In genomic region chr10:12332572-12333381, GRCh38 we compare ENCODE assay signal across 10 cellular contexts. TPM values are rescaled to one million over a fixed set of nuclear protein-coding genes. Genes with fewer than 3 reads are reported as not detected.
DNase-seq lines count a peak whose midpoint lies in the region; ATAC-seq, FAIRE-seq and TF ChIP-seq lines count a peak whose summit lies in the region.
"Had no signal": no experiment of that assay in that cellular context is flagged by ENCODE, and none has a peak within 500 bp of the region (broad histone marks: within the 10 kb centered on the region; RNA-seq: fewer than 3 reads in every experiment).

No MANE protein-coding gene starts in this region.

- no peaks in the 10 kb centered on the region for H4K20me1 ChIP-seq in astrocyte (ENCODE audit: insufficient read depth, low read length)

- H3K27me3 Mint-ChIP-seq in astrocyte (ENCODE audit: low read depth, unreplicated experiment) = no peaks in the 10 kb centered on the region
- H3K27me3 Mint-ChIP-seq: CD4-positive, alpha-beta T cell; IgD-negative memory B cell had no signal

- no peak for TF ChIP-seq CTCF in astrocyte (IDR thresholded peaks at IDR 0.05; ENCODE audit: insufficient read depth, low read depth, low read length)
- TF ChIP-seq CTCF in lower lobe of right lung (IDR thresholded peaks at IDR 0.05) = no peak
- TF ChIP-seq CTCF in vagina (IDR thresholded peaks at IDR 0.05) = no peak

- H3K9me3 Mint-ChIP-seq in astrocyte (ENCODE audit: unreplicated experiment) = peaks cover 3% of the 10 kb centered on the region
- H3K9me3 Mint-ChIP-seq: CD4-positive, alpha-beta T cell; IgD-negative memory B cell had no signal

- no peaks in the 10 kb centered on the region for H3K79me2 ChIP-seq in astrocyte (ENCODE audit: insufficient read depth, low read length)

- peak overlapping the region; percentile 98 for H3K27ac Mint-ChIP-seq in astrocyte (ENCODE audit: unreplicated experiment)

- H3K4me1 ChIP-seq in astrocyte (ENCODE audit: insufficient read depth, low read length) (peaks cover 29% of the 10 kb centered on the region), lower lobe of right lung (peaks cover 14% of the 10 kb centered on the region), vagina (peaks cover 13% of the 10 kb centered on the region)

- ATAC-seq in lower lobe of right lung = no peak

- H3K4me3 Mint-ChIP-seq in astrocyte (ENCODE audit: unreplicated experiment) = peak overlapping the region; percentile 45
- H3K4me3 Mint-ChIP-seq: CD4-positive, alpha-beta T cell had no signal

- intact Hi-C loops in lower lobe of right lung (cut with DNase I) = no loop called here
- intact Hi-C loops in vagina (cut with DNase I) = no loop called here

- H3K4me2 ChIP-seq in astrocyte (ENCODE audit: low read length) = peak overlapping the region; percentile 84

- no peaks in the 10 kb centered on the region for H3K36me3 Mint-ChIP-seq in astrocyte (ENCODE audit: low read depth, unreplicated experiment)

- DNase-seq in stimulated activated CD4-positive, alpha-beta T cell treated with anti-CD3 and anti-CD28 coated beads, Interleukin-15, amount 100 ng/mL, for 24 hours = peak; percentile 13
- no peak for DNase-seq in stimulated activated CD4-positive, alpha-beta T cell treated with anti-CD3 and anti-CD28 coated beads, Interleukin-4, amount 100 ng/mL, for 4 hours
- DNase-seq in astrocyte (ENCODE audit: low read depth) (peak; percentile 25), lower lobe of right lung (no peak), vagina (ENCODE audit: extremely low spot score in 2 of 2) (no peak), COLO829 (ENCODE audit: low spot score) (no peak)
- no peak for DNase-seq in activated CD8-positive, alpha-beta memory T cell treated with anti-CD3 and anti-CD28 coated beads, Interleukin-2, amount 50 U/mL, for 4 hours
- no peak for DNase-seq in activated CD4-positive, alpha-beta T cell treated with anti-CD3 and anti-CD28 coated beads for 1 hour

- H3K27ac ChIP-seq in astrocyte (ENCODE audit: low read depth, low read length) (peak overlapping the region; percentile 100), lower lobe of right lung (peak overlapping the region; percentile 44), vagina (peak overlapping the region; percentile 66)

- no peak for FAIRE-seq in astrocyte (lab: Jason Lieb, UNC)

- H3K9ac ChIP-seq in astrocyte (ENCODE audit: low read length) = peak overlapping the region; percentile 91

- H3K36me3 ChIP-seq in astrocyte (ENCODE audit: insufficient read depth, low read length) (no peaks in the 10 kb centered on the region), lower lobe of right lung (no peaks in the 10 kb centered on the region), vagina (no peaks in the 10 kb centered on the region)

- no peak for TF ChIP-seq POLR2A in vagina (IDR thresholded peaks at IDR 0.05)

- peak overlapping the region; percentile 43 for H3K4me3 ChIP-seq in astrocyte (ENCODE audit: insufficient read depth, low read depth, low read length)
- no peak overlapping the region for H3K4me3 ChIP-seq in lower lobe of right lung
- no peak overlapping the region for H3K4me3 ChIP-seq in vagina

- H2AFZ ChIP-seq in astrocyte (ENCODE audit: low read depth, low read length) = no peak overlapping the region

- H3K9me3 ChIP-seq in astrocyte (ENCODE audit: insufficient read depth, low read depth, low read length) = no peaks in the 10 kb centered on the region
- no peaks in the 10 kb centered on the region for H3K9me3 ChIP-seq in lower lobe of right lung
- H3K9me3 ChIP-seq in vagina = no peaks in the 10 kb centered on the region

- peaks cover 21% of the 10 kb centered on the region for H3K4me1 Mint-ChIP-seq in astrocyte (ENCODE audit: low read depth, unreplicated experiment)

- no peaks in the 10 kb centered on the region for H3K27me3 ChIP-seq in astrocyte (ENCODE audit: insufficient read depth, low read length)
- no peaks in the 10 kb centered on the region for H3K27me3 ChIP-seq in lower lobe of right lung (ENCODE audit: low read depth)
- H3K27me3 ChIP-seq in vagina = no peaks in the 10 kb centered on the region

RNA-seq across cellular contexts. Expression of gene CAMK1D, which starts 16.6 kb away (rescaled TPM):
- 23.6 and 27.4 TPM in 2 replicates for total RNA-seq in astrocyte
- total RNA-seq in lower lobe of right lung = 22.5 TPM
- 12.8 TPM for total RNA-seq in vagina

Comparison
In these comparisons a context has a peak if more than half of its experiments do, and no peak if none do; other contexts are left out.
1. DNase-seq: peak in stimulated activated CD4-positive, alpha-beta T cell treated with anti-CD3 and anti-CD28 coated beads, Interleukin-15, amount 100 ng/mL, for 24 hours (single experiment) and astrocyte (single experiment); none in stimulated activated CD4-positive, alpha-beta T cell treated with anti-CD3 and anti-CD28 coated beads, Interleukin-4, amount 100 ng/mL, for 4 hours (0 of 2), lower lobe of right lung (single experiment), vagina (0 of 2), COLO829 (single experiment), activated CD8-positive, alpha-beta memory T cell treated with anti-CD3 and anti-CD28 coated beads, Interleukin-2, amount 50 U/mL, for 4 hours (single experiment) and activated CD4-positive, alpha-beta T cell treated with anti-CD3 and anti-CD28 coated beads for 1 hour (single experiment).
2. H3K27ac ChIP-seq: peak in every context shown above with its lines; median percentile 100 in astrocyte; 66 in vagina; 44 in lower lobe of right lung.